In genomic region chr2:11753886-11754704, GRCh38 we compare ENCODE assay signal across 9 cellular contexts. TPM values are rescaled to one million over a fixed set of nuclear protein-coding genes. Genes with fewer than 3 reads are reported as not detected.
DNase-seq lines count a peak whose midpoint lies in the region; ATAC-seq and TF ChIP-seq lines count a peak whose summit lies in the region.
"Had no signal": no experiment of that assay in that cellular context is flagged by ENCODE, and none has a peak within 500 bp of the region (broad histone marks: within the 10 kb centered on the region; RNA-seq: fewer than 3 reads in every experiment).

No MANE protein-coding gene starts in this region.

- CTCF ChIA-PET in RWPE1 (lab: Yijun Ruan, JAX), result interaction anchor here (0.6 to 1.8 kb wide), 6 partner anchors 16 to 633 kb away, joined by 3 to 9 read pairs (median 5); no protein-coding TSS in a partner anchor

- DNase-seq in CD14-positive monocyte (ENCODE audit: low spot score) (peak; percentile 61), RWPE1 (ENCODE audit: low spot score) (peak; percentile 69), hepatic stellate cell (ENCODE audit: low spot score) (peak; percentile 68), iPS-NIHi11 (ENCODE audit: low spot score) (no peak)
- peak; percentile 58 for DNase-seq in stimulated activated CD8-positive, alpha-beta memory T cell treated with anti-CD3 and anti-CD28 coated beads, Interleukin-12 subunit alpha, Interleukin-12 subunit beta, amount 100 ng/mL, for 4 hours (ENCODE audit: low read depth)

- POLR2A ChIA-PET in RWPE1 (lab: Yijun Ruan, JAX; ENCODE audit: low non-redundant PET), result no interaction called here

- intact Hi-C loops in CD14-positive monocyte (cut with micrococcal nuclease), result no loop called here

- H3K4me1 Mint-ChIP-seq in CD14-positive monocyte, result peaks cover 53% of the 10 kb centered on the region
- peaks cover 90% of the 10 kb centered on the region for H3K4me1 Mint-ChIP-seq in activated naive CD4-positive, alpha-beta T cell treated with anti-CD3 and anti-CD28 coated beads, Interleukin-2, amount 50 U/mL, for 24 hours

- ATAC-seq in GM19395 (IDR thresholded peaks at IDR 0.05; ENCODE audit: unreplicated experiment), result peak; percentile 45
- ATAC-seq in HG03460 (IDR thresholded peaks at IDR 0.05; ENCODE audit: unreplicated experiment), result peak; percentile 32

- H3K9me3 Mint-ChIP-seq in CD14-positive monocyte, result peaks cover 0 to 2% (median 0%) of the 10 kb centered on the region in 7 donors
- H3K9me3 Mint-ChIP-seq in activated naive CD4-positive, alpha-beta T cell treated with anti-CD3 and anti-CD28 coated beads, Interleukin-2, amount 50 U/mL, for 24 hours, result no peaks in the 10 kb centered on the region

- peaks cover 11 to 13% of the 10 kb centered on the region in 2 donors for H3K36me3 Mint-ChIP-seq in CD14-positive monocyte
- peaks cover 6% of the 10 kb centered on the region for H3K36me3 Mint-ChIP-seq in activated naive CD4-positive, alpha-beta T cell treated with anti-CD3 and anti-CD28 coated beads, Interleukin-2, amount 50 U/mL, for 24 hours

- no peak for TF ChIP-seq CTCF in CD14-positive monocyte (IDR thresholded peaks at IDR 0.05)
- no peak for TF ChIP-seq CTCF in RWPE1 (conservative IDR thresholded peaks at IDR 0.05; ENCODE audit: low read depth)

- peak overlapping the region; percentile 72 for H3K27ac ChIP-seq in RWPE1
- H3K27ac ChIP-seq: parathyroid adenoma had no signal

- H3K27me3 Mint-ChIP-seq in CD14-positive monocyte (ENCODE audit: low read depth in 3 of 3), result peaks cover 0 to 4% (median 2%) of the 10 kb centered on the region in 3 donors
- H3K27me3 Mint-ChIP-seq in activated naive CD4-positive, alpha-beta T cell treated with anti-CD3 and anti-CD28 coated beads, Interleukin-2, amount 50 U/mL, for 24 hours, result no peaks in the 10 kb centered on the region

- H3K4me3 Mint-ChIP-seq in CD14-positive monocyte, result peak overlapping the region; percentile 71 to 90
- peak overlapping the region; percentile 91 for H3K4me3 Mint-ChIP-seq in activated naive CD4-positive, alpha-beta T cell treated with anti-CD3 and anti-CD28 coated beads, Interleukin-2, amount 50 U/mL, for 24 hours

- H3K27ac Mint-ChIP-seq in CD14-positive monocyte, result peak overlapping the region; percentile 75 to 93 (median 90)
- H3K27ac Mint-ChIP-seq in activated naive CD4-positive, alpha-beta T cell treated with anti-CD3 and anti-CD28 coated beads, Interleukin-2, amount 50 U/mL, for 24 hours, result peak overlapping the region; percentile 99

RNA-seq across cellular contexts. Expression of gene LPIN1, which starts 7.7 kb away (rescaled TPM):
- 1 to 10 TPM; 1.8 to 2.7 TPM for polyA plus RNA-seq in CD14-positive monocyte
